1 cellular context compared by ENCODE assay signal in the genomic region with DNA sequence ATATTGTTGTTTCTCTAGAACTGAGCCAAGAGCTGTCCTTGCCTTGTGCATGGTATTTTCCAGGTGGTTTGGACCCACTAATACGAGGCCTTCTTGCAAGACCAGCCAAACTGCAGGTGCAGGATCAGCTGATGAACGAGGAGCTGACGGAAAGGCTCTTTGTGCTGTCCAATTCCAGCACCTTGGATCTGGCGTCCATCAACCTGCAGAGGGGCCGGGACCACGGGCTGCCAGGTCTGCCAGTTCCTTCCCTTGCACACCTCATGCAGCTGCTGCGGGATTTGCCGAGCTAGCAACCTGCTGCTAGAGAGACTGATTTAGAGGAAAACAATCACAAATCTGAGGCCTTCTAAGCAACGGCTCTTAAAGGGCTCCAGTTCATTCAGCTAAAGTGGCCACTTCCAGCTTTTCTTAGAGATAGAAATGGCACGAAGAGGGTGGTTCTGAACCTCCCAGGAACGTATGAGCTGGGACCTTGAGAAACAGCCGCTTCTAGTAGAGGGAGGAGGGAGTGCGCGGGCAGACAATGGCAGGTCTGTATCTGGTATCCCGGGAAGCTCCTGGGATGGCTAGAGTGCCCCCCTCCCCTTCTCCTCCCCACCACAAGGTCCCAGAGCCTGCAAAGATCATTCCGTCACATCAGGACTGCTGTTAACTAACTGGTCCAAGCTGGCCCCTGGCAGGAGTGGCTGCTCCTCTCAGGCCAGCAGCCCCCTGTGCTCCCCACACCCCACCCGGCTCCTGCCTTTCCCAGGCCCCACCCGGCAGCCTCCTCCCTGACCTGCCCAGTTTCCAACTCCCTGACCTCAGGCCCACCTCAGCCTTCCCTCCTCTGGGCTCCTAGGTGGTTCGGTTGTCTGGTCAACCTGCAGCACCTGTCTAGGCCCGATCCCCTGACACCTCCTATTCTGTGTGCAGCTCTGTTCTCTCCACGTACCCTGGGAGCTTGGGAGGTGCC.
TF ChIP-seq lines count a peak whose summit lies in the region.

No MANE protein-coding gene starts in this region.

TF ChIP-seq in GM23338, 12 proteins besides CTCF, POLR2A, EP300 and RAD21 (continued from another document):
- no peak for TF ChIP-seq ZNF462 (CRISPR knock-in tag; IDR thresholded peaks at IDR 0.05)
- no peak for TF ChIP-seq EZH2 (IDR thresholded peaks at IDR 0.05; ENCODE audit: low read depth, unreplicated experiment)
- TF ChIP-seq EZH2phosphoT487 (IDR thresholded peaks at IDR 0.05; ENCODE audit: unreplicated experiment): no peak
- TF ChIP-seq ZNF114 (CRISPR knock-in tag; IDR thresholded peaks at IDR 0.05): no peak
